ENCODE assay signal across 24 cellular contexts in the genomic region with DNA sequence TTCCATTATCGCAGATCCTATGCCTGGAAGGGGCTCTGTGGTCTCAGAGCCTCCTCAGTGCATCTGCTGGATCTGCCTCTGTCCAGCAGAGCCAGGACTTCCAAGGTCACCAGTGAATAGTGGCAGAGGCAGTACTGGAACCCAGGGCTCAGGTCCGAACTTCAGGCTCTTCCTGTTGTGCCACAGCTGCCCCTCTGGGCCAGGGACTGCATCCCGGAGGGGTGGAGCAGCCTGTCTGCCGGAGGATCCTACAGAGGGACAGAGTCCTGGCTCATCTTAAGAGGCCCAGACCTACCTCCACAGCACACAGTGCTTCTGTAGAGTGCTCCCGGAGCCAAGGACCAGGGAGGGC. TPM values are rescaled to one million over a fixed set of nuclear protein-coding genes. Genes with fewer than 3 reads are reported as not detected.
DNase-seq lines count a peak whose midpoint lies in the region; ATAC-seq, FAIRE-seq and TF ChIP-seq lines count a peak whose summit lies in the region.
"Had no signal": no experiment of that assay in that cellular context is flagged by ENCODE, and none has a peak within 500 bp of the region (broad histone marks: within the 10 kb centered on the region; RNA-seq: fewer than 3 reads in every experiment).

No MANE protein-coding gene starts in this region.

- H3K4me1 ChIP-seq in GM23338 (ENCODE audit: insufficient read depth): peaks cover 11% of the 10 kb centered on the region; the same call in 1 of the 2 replicates
- H3K4me1 ChIP-seq: Caco-2 had no signal

- H3K4me3 Mint-ChIP-seq in GM23338: no peak overlapping the region
- H3K4me3 Mint-ChIP-seq: CD4-positive, alpha-beta T cell; H9 had no signal

- H3K9me2 ChIP-seq in GM23338 (ENCODE audit: insufficient read depth) (no peaks in the 10 kb centered on the region), neural cell (ENCODE audit: insufficient read depth, low read length) (no peaks in the 10 kb centered on the region)

- H3K9me3 ChIP-seq in neural cell (ENCODE audit: low read length): no peaks in the 10 kb centered on the region
- H3K9me3 ChIP-seq: Caco-2 had no signal

- H2AFZ ChIP-seq in GM23338: no peak overlapping the region
- no peak overlapping the region for H2AFZ ChIP-seq in neural cell (ENCODE audit: low read depth, low read length)

- peaks cover 24% of the 10 kb centered on the region for H3K4me1 Mint-ChIP-seq in GM23338

- TF ChIP-seq POLR2A in GM18505 (IDR thresholded peaks at IDR 0.05; ENCODE audit: borderline replicate concordance, extremely low read depth, insufficient read depth, insufficient read length) (no peak), GM12892 (IDR thresholded peaks at IDR 0.05; ENCODE audit: low read depth, low read length) (no peak)

- H3K4me2 ChIP-seq in GM23338 (no peak overlapping the region), neural cell (ENCODE audit: low read length) (no peak overlapping the region)

- no peaks in the 10 kb centered on the region for H3K79me2 ChIP-seq in GM23338 (replicated peaks; ENCODE audit: insufficient read depth)
- no peaks in the 10 kb centered on the region for H3K79me2 ChIP-seq in neural cell (replicated peaks; ENCODE audit: insufficient read depth, low read length)

- no peak for FAIRE-seq in GM12892 (lab: Jason Lieb, UNC)
- FAIRE-seq: A204.1, D721Med, G401.6, GM12891, GM19239 had no signal

- H4K20me1 ChIP-seq in GM23338 (replicated peaks; ENCODE audit: insufficient read depth) (no peaks in the 10 kb centered on the region), neural cell (ENCODE audit: insufficient read depth) (no peaks in the 10 kb centered on the region)

- H3K27ac ChIP-seq in GM23338 (ENCODE audit: low read depth) (no peak overlapping the region), neural cell (ENCODE audit: low read length) (no peak overlapping the region)
- H3K27ac ChIP-seq: C4-2B had no signal

- no peak overlapping the region for H3K27ac Mint-ChIP-seq in GM23338
- H3K27ac Mint-ChIP-seq: CD4-positive, alpha-beta T cell; H9 had no signal

- TF ChIP-seq RAD21 in neural cell (conservative IDR thresholded peaks at IDR 0.05): no peak

- H3K36me3 Mint-ChIP-seq in GM23338 (ENCODE audit: low read depth): no peaks in the 10 kb centered on the region

- ATAC-seq in GM23338 (no peak), GM18505 (IDR thresholded peaks at IDR 0.05; ENCODE audit: unreplicated experiment) (no peak), HG03521 (IDR thresholded peaks at IDR 0.05; ENCODE audit: unreplicated experiment) (no peak)

- TF ChIP-seq EP300 in neural cell (conservative IDR thresholded peaks at IDR 0.05; ENCODE audit: poor library complexity, severe bottlenecking): no peak

- no peak overlapping the region for H3K4me3 ChIP-seq in GM23338
- H3K4me3 ChIP-seq in H7 (ENCODE audit: insufficient read depth, low read depth, low read length): no peak overlapping the region
- peak overlapping the region; percentile 46 for H3K4me3 ChIP-seq in neural cell (ENCODE audit: low read length)

- H3K9me3 Mint-ChIP-seq in GM23338: no peaks in the 10 kb centered on the region
- H3K9me3 Mint-ChIP-seq: CD4-positive, alpha-beta T cell; H9 had no signal

- H3F3A ChIP-seq in GM23338 (replicated peaks; ENCODE audit: low read depth): no peaks in the 10 kb centered on the region
- H3F3A ChIP-seq in neural cell (ENCODE audit: insufficient read depth, low read length, poor library complexity, severe bottlenecking): no peaks in the 10 kb centered on the region

- no peak for TF ChIP-seq CTCF in GM23338 (conservative IDR thresholded peaks at IDR 0.05; ENCODE audit: low read depth in 2 of 2)
- no peak for TF ChIP-seq CTCF in neural cell (IDR thresholded peaks at IDR 0.05; ENCODE audit: poor library complexity, severe bottlenecking)

- DNase-seq in GM23338 (ENCODE audit: low spot score): no peak
- peak; percentile 41 for DNase-seq in H7
- no peak for DNase-seq in GM12892 (ENCODE audit: insufficient read length)
- DNase-seq in AG08395 (ENCODE audit: low spot score): no peak
- DNase-seq: ACHN; AML-193; Caco-2; CD4-positive, alpha-beta T cell; GOT3; H9; Kasumi-1; KG1 had no signal

- no peak overlapping the region for H3K9ac ChIP-seq in neural cell (ENCODE audit: low read length)

- H3K27me3 ChIP-seq in GM23338 (ENCODE audit: insufficient read depth): 0 out of 2 replicates have a peak, but pooled peaks cover 4% of the 10 kb centered on the region
- peaks cover 4% of the 10 kb centered on the region; the same call in 1 of the 2 replicates for H3K27me3 ChIP-seq in H7 (ENCODE audit: control insufficient read depth, insufficient read depth, low read length)
- no peaks in the 10 kb centered on the region for H3K27me3 ChIP-seq in neural cell (ENCODE audit: insufficient read depth, low read depth, low read length)

- H3K27me3 Mint-ChIP-seq in GM23338 (ENCODE audit: insufficient read depth, low read depth, poor library complexity): peaks cover 6% of the 10 kb centered on the region
- H3K27me3 Mint-ChIP-seq: CD4-positive, alpha-beta T cell had no signal

- H3K36me3 ChIP-seq in GM23338 (ENCODE audit: insufficient read depth): no peaks in the 10 kb centered on the region
- H3K36me3 ChIP-seq in H7 (replicated peaks; ENCODE audit: control insufficient read depth, insufficient read depth, low read length): no peaks in the 10 kb centered on the region
- no peaks in the 10 kb centered on the region for H3K36me3 ChIP-seq in neural cell (ENCODE audit: insufficient read depth, low read length)

TF ChIP-seq in GM23338, 12 proteins besides CTCF, POLR2A, EP300 and RAD21 (continues in another document):
- no peak for TF ChIP-seq ZNF331 (CRISPR knock-in tag; IDR thresholded peaks at IDR 0.05; ENCODE audit: low read depth)

TF ChIP-seq in PFSK-1, 5 proteins besides CTCF, POLR2A, EP300 and RAD21 (continues in another document):
- TF ChIP-seq, protein P1, sequence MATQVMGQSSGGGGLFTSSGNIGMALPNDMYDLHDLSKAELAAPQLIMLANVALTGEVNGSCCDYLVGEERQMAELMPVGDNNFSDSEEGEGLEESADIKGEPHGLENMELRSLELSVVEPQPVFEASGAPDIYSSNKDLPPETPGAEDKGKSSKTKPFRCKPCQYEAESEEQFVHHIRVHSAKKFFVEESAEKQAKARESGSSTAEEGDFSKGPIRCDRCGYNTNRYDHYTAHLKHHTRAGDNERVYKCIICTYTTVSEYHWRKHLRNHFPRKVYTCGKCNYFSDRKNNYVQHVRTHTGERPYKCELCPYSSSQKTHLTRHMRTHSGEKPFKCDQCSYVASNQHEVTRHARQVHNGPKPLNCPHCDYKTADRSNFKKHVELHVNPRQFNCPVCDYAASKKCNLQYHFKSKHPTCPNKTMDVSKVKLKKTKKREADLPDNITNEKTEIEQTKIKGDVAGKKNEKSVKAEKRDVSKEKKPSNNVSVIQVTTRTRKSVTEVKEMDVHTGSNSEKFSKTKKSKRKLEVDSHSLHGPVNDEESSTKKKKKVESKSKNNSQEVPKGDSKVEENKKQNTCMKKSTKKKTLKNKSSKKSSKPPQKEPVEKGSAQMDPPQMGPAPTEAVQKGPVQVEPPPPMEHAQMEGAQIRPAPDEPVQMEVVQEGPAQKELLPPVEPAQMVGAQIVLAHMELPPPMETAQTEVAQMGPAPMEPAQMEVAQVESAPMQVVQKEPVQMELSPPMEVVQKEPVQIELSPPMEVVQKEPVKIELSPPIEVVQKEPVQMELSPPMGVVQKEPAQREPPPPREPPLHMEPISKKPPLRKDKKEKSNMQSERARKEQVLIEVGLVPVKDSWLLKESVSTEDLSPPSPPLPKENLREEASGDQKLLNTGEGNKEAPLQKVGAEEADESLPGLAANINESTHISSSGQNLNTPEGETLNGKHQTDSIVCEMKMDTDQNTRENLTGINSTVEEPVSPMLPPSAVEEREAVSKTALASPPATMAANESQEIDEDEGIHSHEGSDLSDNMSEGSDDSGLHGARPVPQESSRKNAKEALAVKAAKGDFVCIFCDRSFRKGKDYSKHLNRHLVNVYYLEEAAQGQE (IDR thresholded peaks at IDR 0.05; ENCODE audit: insufficient read depth in 1 of 2, low read depth in 2 of 2, low read length in 2 of 2): peak; percentile 19 to 77; a peak in 2 of 4 replicates

TF ChIP-seq in neural cell, 6 proteins besides CTCF, POLR2A, EP300 and RAD21 (continues in another document):
- TF ChIP-seq MXI1 (conservative IDR thresholded peaks at IDR 0.05; ENCODE audit: poor library complexity, severe bottlenecking): no peak

RNA-seq across cellular contexts. Expression of a gene that starts 3.6 kb away (rescaled TPM):
- total RNA-seq in GM23338 (2014; rRNA removed; shearing (Covaris generic)): not detected in 2 replicates
- polyA plus RNA-seq in GM23338 (2016; fragmentation: Nextera tagmentation; extraction: Ambion mirVana) (not detected in 2 replicates), neural cell (not detected in 2 replicates)
- total RNA-seq in H7 (2014; rRNA removed; shearing (Covaris generic)): not detected in 2 replicates
- not detected for polyA plus RNA-seq in PFSK-1 (2012; ENCODE audit: insufficient read length, low read depth)
- polyA minus RNA-seq in neural cell: not detected in 2 replicates
- not detected for polyA plus RNA-seq in GM12892 (2012; ENCODE audit: missing spikeins)
- total RNA-seq: Caco-2; CD4-positive, alpha-beta T cell; H9; HT-29 had no signal
- polyA plus RNA-seq: BJ had no signal

RNA-seq across cellular contexts. Expression of a gene that starts 49.0 kb away (rescaled TPM):
- total RNA-seq in GM23338 (2014; rRNA removed; shearing (Covaris generic)): 9.7 and 11.8 TPM in 2 replicates
- polyA plus RNA-seq in GM23338 (2016; fragmentation: Nextera tagmentation; extraction: Ambion mirVana) (15.3 and 20.5 TPM in 2 replicates), neural cell (9.6 and 9.9 TPM in 2 replicates)
- 31.3 and 34.7 TPM in 2 replicates for total RNA-seq in H7 (2014; rRNA removed; shearing (Covaris generic))
- polyA plus RNA-seq in PFSK-1 (2012; ENCODE audit: insufficient read length, low read depth): 14.8 TPM
- polyA minus RNA-seq in neural cell: 7.1 and 10.0 TPM in 2 replicates
- 24.1 TPM for polyA plus RNA-seq in GM12892 (2012; ENCODE audit: missing spikeins)
